In genomic region chr4:89283226-89283974, GRCh38 we compare ENCODE assay signal across 2 cellular contexts.
TF ChIP-seq lines count a peak whose summit lies in the region.

No MANE protein-coding gene starts in this region.

TF ChIP-seq in HCT116, 20 proteins besides CTCF, POLR2A, EP300 and RAD21:
- TF ChIP-seq JUND (IDR thresholded peaks at IDR 0.05) = no peak
- TF ChIP-seq CEBPB (IDR thresholded peaks at IDR 0.05; ENCODE audit: low read depth) = peak; percentile 73
- no peak for TF ChIP-seq EZH2phosphoT487 (IDR thresholded peaks at IDR 0.05; ENCODE audit: borderline replicate concordance)
- no peak for TF ChIP-seq CBX3 (IDR thresholded peaks at IDR 0.05; ENCODE audit: low read depth)
- TF ChIP-seq ZNF274 (IDR thresholded peaks at IDR 0.05; ENCODE audit: low read depth, low read length) = no peak
- 0 out of 2 replicates have a peak, but pooled peaks have one; percentile 11 for TF ChIP-seq FOSL1 (IDR thresholded peaks at IDR 0.05; ENCODE audit: low read depth)

TF ChIP-seq in H1, 55 proteins besides CTCF, POLR2A, EP300 and RAD21:
- no peak for TF ChIP-seq SIRT6 (IDR thresholded peaks at IDR 0.05; ENCODE audit: low read length)
- no peak for TF ChIP-seq EZH2 (IDR thresholded peaks at IDR 0.05; ENCODE audit: low read depth, low read length, severe bottlenecking)
- no peak for TF ChIP-seq FOSL1 (IDR thresholded peaks at IDR 0.05; ENCODE audit: insufficient read depth, low read depth, low read length)
- TF ChIP-seq POLR2AphosphoS5 (IDR thresholded peaks at IDR 0.05; ENCODE audit: low read depth, low read length) = no peak
- no peak for TF ChIP-seq ATF3 (IDR thresholded peaks at IDR 0.05; ENCODE audit: insufficient read depth, low read depth, low read length)
- TF ChIP-seq HDAC6 (IDR thresholded peaks at IDR 0.05; ENCODE audit: low read depth, low read length) = no peak
- TF ChIP-seq SAP30 (IDR thresholded peaks at IDR 0.05; ENCODE audit: insufficient read depth, insufficient replicate concordance, low read length) = no peak
TF ChIP-seq in H1: peak in this region for 0.
